7 cellular contexts compared by ENCODE assay signal in the genomic region with DNA sequence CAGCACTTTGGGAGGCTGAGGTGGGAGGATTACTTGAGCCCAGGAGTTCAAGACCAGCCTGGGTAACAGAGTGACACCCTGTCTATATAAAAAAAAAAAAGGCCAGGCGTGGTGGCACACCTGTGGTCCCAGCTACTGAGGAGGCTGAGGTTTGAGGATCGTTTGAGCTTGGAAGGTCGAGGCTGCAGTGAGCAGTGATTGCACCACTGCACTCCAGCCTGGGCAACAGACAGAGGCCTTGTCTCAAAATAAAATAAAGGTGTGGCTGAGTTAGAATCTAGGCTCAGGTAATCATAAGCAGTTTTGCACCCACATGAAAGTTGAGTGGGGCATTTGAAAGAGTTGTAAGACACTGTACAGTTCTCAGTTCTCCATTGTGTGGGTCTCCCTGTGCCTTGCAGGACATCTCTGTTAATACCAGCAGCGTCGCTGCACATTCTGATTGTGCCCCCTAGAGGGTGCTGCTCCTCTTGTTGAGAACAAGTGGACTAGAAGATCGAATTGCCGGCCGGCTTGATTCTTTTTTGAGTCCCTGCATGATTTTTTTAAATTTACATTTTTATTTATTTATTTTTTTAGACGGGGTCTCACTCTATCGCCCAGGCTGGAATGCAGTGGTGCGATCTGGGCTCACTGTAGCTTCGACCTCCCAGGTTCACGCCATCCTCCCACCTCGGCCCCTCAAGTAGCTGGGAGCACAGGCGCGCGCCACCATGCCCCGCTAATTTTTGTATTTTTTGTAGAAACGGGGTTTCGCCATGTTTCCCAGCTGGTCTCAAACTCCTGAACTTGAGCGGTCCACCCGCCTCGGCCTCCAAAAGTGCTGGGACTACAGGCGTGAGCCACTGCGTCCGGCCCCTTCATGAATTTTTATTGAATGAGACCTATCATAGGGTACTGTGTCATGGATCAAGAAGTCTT.
A peak's percentile ranks its signal among the peaks of the same experiment; 100 is the strongest.
DNase-seq lines count a peak whose midpoint lies in the region; ATAC-seq and TF ChIP-seq lines count a peak whose summit lies in the region.

No MANE protein-coding gene starts in this region.

- H2AFZ ChIP-seq in HCT116 (ENCODE audit: low read depth, low read length, poor library complexity, severe bottlenecking) (no peak overlapping the region), Loucy (ENCODE audit: low read length) (no peak overlapping the region)

- H3K9me3 ChIP-seq in HCT116 (ENCODE audit: control insufficient read depth in 1 of 2, insufficient read depth in 1 of 2, low read depth in 1 of 2, low read length in 2 of 2) (no peaks in the 10 kb centered on the region), Loucy (ENCODE audit: insufficient read depth, low read depth, low read length) (no peaks in the 10 kb centered on the region), SJSA1 (replicated peaks) (no peaks in the 10 kb centered on the region)

- no peaks in the 10 kb centered on the region for H3F3A ChIP-seq in Loucy (ENCODE audit: low read depth)

- peak; percentile 91 for ATAC-seq in HCT116
- ATAC-seq in left cardiac atrium = peak in 1 of 2 donors; percentile 78

- DNase-seq in HCT116 (ENCODE audit: low read depth, low spot score) (peak; percentile 40), SJSA1 (ENCODE audit: low read depth in 1 of 2, low spot score in 2 of 2) (peak; percentile 13 to 65), left cardiac atrium (peak; percentile 59), skeletal muscle cell (ENCODE audit: low read depth) (peak; percentile 27)
- peak; percentile 54 for DNase-seq in activated naive CD4-positive, alpha-beta T cell treated with anti-CD3 and anti-CD28 coated beads, Interleukin-2, amount 50 U/mL, for 16 hours

- TF ChIP-seq POLR2A in HCT116 (IDR thresholded peaks at IDR 0.05; ENCODE audit: borderline replicate concordance, extremely low read depth, insufficient read depth, insufficient read length) = no peak

- CTCF ChIA-PET in HCT116 (lab: Charles Lee) = no interaction called here

- no TSS peak for BruUV-seq in HCT116 (replicated peaks; lab: Mats Ljungman, UMichigan)

- no peaks in the 10 kb centered on the region for H4K20me1 ChIP-seq in HCT116 (ENCODE audit: insufficient read depth)
- H4K20me1 ChIP-seq in Loucy (ENCODE audit: insufficient read depth, low read length, poor library complexity, severe bottlenecking) = no peaks in the 10 kb centered on the region

- no peaks in the 10 kb centered on the region for H3K9me2 ChIP-seq in HCT116 (ENCODE audit: insufficient read depth)
- H3K9me2 ChIP-seq in Loucy (replicated peaks; ENCODE audit: low read depth, low read length) = no peaks in the 10 kb centered on the region

- H3K4me1 ChIP-seq in HCT116 (ENCODE audit: control insufficient read depth in 1 of 2, insufficient read depth in 2 of 2, low read length in 2 of 2) (no peaks in the 10 kb centered on the region), Loucy (ENCODE audit: insufficient read depth, low read length, poor library complexity, severe bottlenecking) (no peaks in the 10 kb centered on the region), SJSA1 (replicated peaks) (no peaks in the 10 kb centered on the region)

- TF ChIP-seq RAD21 in HCT116 (IDR thresholded peaks at IDR 0.05; ENCODE audit: low read depth) = peak; percentile 41

- H3K4me2 ChIP-seq in HCT116 (ENCODE audit: low read length) (no peak overlapping the region), Loucy (ENCODE audit: low read depth, low read length, poor library complexity, severe bottlenecking) (no peak overlapping the region)

- H3K27me3 ChIP-seq in HCT116 (ENCODE audit: insufficient read depth, low read length) = no peaks in the 10 kb centered on the region
- no peaks in the 10 kb centered on the region for H3K27me3 ChIP-seq in Loucy (ENCODE audit: insufficient read depth, low read length, poor library complexity, severe bottlenecking)
- H3K27me3 ChIP-seq in SJSA1 (replicated peaks) = no peaks in the 10 kb centered on the region

- no peak overlapping the region for H3K27ac ChIP-seq in HCT116 (ENCODE audit: low read depth, low read length)
- no peak overlapping the region for H3K27ac ChIP-seq in SJSA1

- no peak overlapping the region for H3K4me3 ChIP-seq in HCT116 (replicated peaks in 1 of 2; ENCODE audit: low read depth in 1 of 2, low read length in 2 of 2)
- no peak overlapping the region for H3K4me3 ChIP-seq in Loucy (ENCODE audit: low read length, poor library complexity, severe bottlenecking)
- no peak overlapping the region for H3K4me3 ChIP-seq in SJSA1
- no peak overlapping the region for H3K4me3 ChIP-seq in skeletal muscle cell (ENCODE audit: low read depth, low read length)

- no peak overlapping the region for H3K9ac ChIP-seq in HCT116 (ENCODE audit: low read length)
- H3K9ac ChIP-seq in Loucy (ENCODE audit: low read depth, low read length, poor library complexity, severe bottlenecking) = no peak overlapping the region

- no peaks in the 10 kb centered on the region for H3K79me2 ChIP-seq in HCT116 (ENCODE audit: insufficient read depth, low read length)
- no peaks in the 10 kb centered on the region for H3K79me2 ChIP-seq in Loucy (ENCODE audit: insufficient read depth, low read length)

- H3K36me3 ChIP-seq in HCT116 (ENCODE audit: control insufficient read depth in 1 of 2, insufficient read depth in 2 of 2, low read length in 2 of 2) (no peaks in the 10 kb centered on the region), Loucy (ENCODE audit: insufficient read depth, low read length) (no peaks in the 10 kb centered on the region), SJSA1 (no peaks in the 10 kb centered on the region)

- TF ChIP-seq CTCF in GM12874 (IDR thresholded peaks at IDR 0.05; ENCODE audit: insufficient read depth, low read depth, low read length) = peak; percentile 52; the same call in 1 of the 2 replicates
- TF ChIP-seq CTCF in HCT116 (IDR thresholded peaks at IDR 0.05 in 2 of 3, conservative IDR thresholded peaks at IDR 0.05 in 1 of 3; ENCODE audit: borderline replicate concordance in 1 of 3, insufficient read depth in 1 of 3, low read depth in 2 of 3, low read length in 2 of 3) = peak; percentile 29 to 63 (median 53); a peak in 5 of 6 replicates
- peak; percentile 60 for TF ChIP-seq CTCF in Loucy (conservative IDR thresholded peaks at IDR 0.05; ENCODE audit: low read length)

- POLR2A ChIA-PET in HCT116 (lab: Charles Lee) = no interaction called here

- RAD21 ChIA-PET in HCT116 (lab: Charles Lee; ENCODE audit: low non-redundant PET in 1 of 2, low total read pairs in 2 of 2, uncharacterized antibody in 2 of 2, unreplicated experiment in 2 of 2) = no interaction called here

- intact Hi-C loops in HCT116 (cut with micrococcal nuclease) (loop anchor here (1.0 to 10.0 kb wide), 2 partner anchors 98 to 1791 kb away; no protein-coding TSS in a partner anchor), left cardiac atrium (cut with DNase I) (loop anchor here in 1 of 2 donors (10.0 kb wide), 2 partner anchors 101 to 241 kb away; no protein-coding TSS in a partner anchor)

TF ChIP-seq in HCT116, 20 proteins besides CTCF, POLR2A, EP300 and RAD21:
- TF ChIP-seq FOSL1 (IDR thresholded peaks at IDR 0.05; ENCODE audit: low read depth) (no peak), SIN3A (IDR thresholded peaks at IDR 0.05; ENCODE audit: low read depth) (no peak), CBX3 (IDR thresholded peaks at IDR 0.05; ENCODE audit: low read depth) (no peak), EZH2phosphoT487 (IDR thresholded peaks at IDR 0.05; ENCODE audit: borderline replicate concordance) (no peak), TCF7L2 (IDR thresholded peaks at IDR 0.05; ENCODE audit: borderline replicate concordance, extremely low read depth, insufficient read depth, insufficient read length) (no peak), ATF3 (IDR thresholded peaks at IDR 0.05) (no peak), SRF (IDR thresholded peaks at IDR 0.05; ENCODE audit: low read depth) (no peak), SP1 (IDR thresholded peaks at IDR 0.05; ENCODE audit: low read depth) (no peak), ZFX (IDR thresholded peaks at IDR 0.05) (no peak), EGR1 (IDR thresholded peaks at IDR 0.05; ENCODE audit: low read depth) (no peak), POLR2AphosphoS5 (IDR thresholded peaks at IDR 0.05; ENCODE audit: low read depth, low read length) (no peak), ZNF274 (IDR thresholded peaks at IDR 0.05; ENCODE audit: low read depth, low read length) (no peak), ELF1 (IDR thresholded peaks at IDR 0.05; ENCODE audit: borderline replicate concordance, low read depth) (no peak)
- TF ChIP-seq, protein P1, sequence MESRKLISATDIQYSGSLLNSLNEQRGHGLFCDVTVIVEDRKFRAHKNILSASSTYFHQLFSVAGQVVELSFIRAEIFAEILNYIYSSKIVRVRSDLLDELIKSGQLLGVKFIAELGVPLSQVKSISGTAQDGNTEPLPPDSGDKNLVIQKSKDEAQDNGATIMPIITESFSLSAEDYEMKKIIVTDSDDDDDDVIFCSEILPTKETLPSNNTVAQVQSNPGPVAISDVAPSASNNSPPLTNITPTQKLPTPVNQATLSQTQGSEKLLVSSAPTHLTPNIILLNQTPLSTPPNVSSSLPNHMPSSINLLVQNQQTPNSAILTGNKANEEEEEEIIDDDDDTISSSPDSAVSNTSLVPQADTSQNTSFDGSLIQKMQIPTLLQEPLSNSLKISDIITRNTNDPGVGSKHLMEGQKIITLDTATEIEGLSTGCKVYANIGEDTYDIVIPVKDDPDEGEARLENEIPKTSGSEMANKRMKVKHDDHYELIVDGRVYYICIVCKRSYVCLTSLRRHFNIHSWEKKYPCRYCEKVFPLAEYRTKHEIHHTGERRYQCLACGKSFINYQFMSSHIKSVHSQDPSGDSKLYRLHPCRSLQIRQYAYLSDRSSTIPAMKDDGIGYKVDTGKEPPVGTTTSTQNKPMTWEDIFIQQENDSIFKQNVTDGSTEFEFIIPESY (IDR thresholded peaks at IDR 0.05; ENCODE audit: extremely low read depth, insufficient replicate concordance, low read length) = no peak
